10 cellular contexts compared by ENCODE assay signal in genomic region chr11:12236744-12237101, GRCh38.
DNase-seq lines count a peak whose midpoint lies in the region; ATAC-seq and TF ChIP-seq lines count a peak whose summit lies in the region.
"Had no signal": no experiment of that assay in that cellular context is flagged by ENCODE, and none has a peak within 500 bp of the region (broad histone marks: within the 10 kb centered on the region; RNA-seq: fewer than 3 reads in every experiment).

No MANE protein-coding gene starts in this region.

- no peak for ATAC-seq in T-helper 17 cell
- ATAC-seq in gastroesophageal sphincter, result no peak
- no peak for ATAC-seq in activated CD4-positive, CD25-positive, alpha-beta regulatory T cell treated with anti-CD3 and anti-CD28 coated beads, Interleukin-2, amount 50 U/mL, for 24 hours
- no peak for ATAC-seq in GM21576 (IDR thresholded peaks at IDR 0.05; ENCODE audit: unreplicated experiment)

- intact Hi-C loops in stomach (cut with DNase I; ENCODE audit: low total_unique reads), result no loop called here

- peaks cover 47% of the 10 kb centered on the region for H3K4me1 Mint-ChIP-seq in activated T-cell treated with anti-CD3 and anti-CD28 coated beads, Interleukin-2, amount 50 U/mL, for 24 hours (ENCODE audit: low read depth)
- peaks cover 32% of the 10 kb centered on the region for H3K4me1 Mint-ChIP-seq in T-helper 17 cell

- TF ChIP-seq CTCF in gastroesophageal sphincter (IDR thresholded peaks at IDR 0.05), result peak in 1 of 4 experiments; percentile 2
- peak in 1 of 7 experiments; percentile 5 for TF ChIP-seq CTCF in stomach (IDR thresholded peaks at IDR 0.05)

- H3K27ac Mint-ChIP-seq in activated T-cell treated with anti-CD3 and anti-CD28 coated beads, Interleukin-2, amount 50 U/mL, for 24 hours, result peak overlapping the region; percentile 96
- H3K27ac Mint-ChIP-seq in T-helper 17 cell, result peak overlapping the region; percentile 90

- no peak for TF ChIP-seq POLR2A in gastroesophageal sphincter (IDR thresholded peaks at IDR 0.05)
- TF ChIP-seq POLR2A in stomach (IDR thresholded peaks at IDR 0.05), result no peak

- H3K9me3 Mint-ChIP-seq in activated T-cell treated with anti-CD3 and anti-CD28 coated beads, Interleukin-2, amount 50 U/mL, for 24 hours, result no peaks in the 10 kb centered on the region

- H3K27me3 Mint-ChIP-seq in activated T-cell treated with anti-CD3 and anti-CD28 coated beads, Interleukin-2, amount 50 U/mL, for 24 hours, result no peaks in the 10 kb centered on the region
- H3K27me3 Mint-ChIP-seq in T-helper 17 cell, result no peaks in the 10 kb centered on the region

- TF ChIP-seq EP300 in gastroesophageal sphincter (IDR thresholded peaks at IDR 0.05) (no peak), stomach (IDR thresholded peaks at IDR 0.05) (no peak)

- no peak for DNase-seq in activated T-cell treated with anti-CD3 and anti-CD28 coated beads, Interleukin-2, amount 50 U/mL, for 24 hours
- DNase-seq in activated T-cell treated with anti-CD3 and anti-CD28 coated beads for 4 hours (no peak), T-helper 17 cell (no peak), stomach (no peak), NCI-H2107 (lab: John Stamatoyannopoulos, UW) (no peak)

- H3K27ac ChIP-seq in gastroesophageal sphincter (peak overlapping the region; percentile 82 to 94 (median 90)), stomach (peak overlapping the region in 4 of 5 donors; percentile 79 to 91 (median 82))

- H3K36me3 Mint-ChIP-seq in activated T-cell treated with anti-CD3 and anti-CD28 coated beads, Interleukin-2, amount 50 U/mL, for 24 hours (ENCODE audit: low read depth), result peaks cover 94% of the 10 kb centered on the region
- peaks cover 3% of the 10 kb centered on the region for H3K36me3 Mint-ChIP-seq in T-helper 17 cell (ENCODE audit: low read depth)

- H3K9me3 ChIP-seq in T-helper 17 cell (ENCODE audit: control insufficient read depth, low read length, poor library complexity, severe bottlenecking) (no peaks in the 10 kb centered on the region), gastroesophageal sphincter (no peaks in the 10 kb centered on the region), stomach (no peaks in the 10 kb centered on the region)
- H3K9me3 ChIP-seq: tibial nerve had no signal

- no peaks in the 10 kb centered on the region for H3K27me3 ChIP-seq in gastroesophageal sphincter
- no peaks in the 10 kb centered on the region for H3K27me3 ChIP-seq in stomach
- H3K27me3 ChIP-seq: tibial nerve had no signal

- H3K4me3 Mint-ChIP-seq in activated T-cell treated with anti-CD3 and anti-CD28 coated beads, Interleukin-2, amount 50 U/mL, for 24 hours, result peak overlapping the region; percentile 57
- no peak overlapping the region for H3K4me3 Mint-ChIP-seq in T-helper 17 cell

- H3K4me1 ChIP-seq in gastroesophageal sphincter, result peaks cover 9 to 89% (median 26%) of the 10 kb centered on the region in 3 donors
- H3K4me1 ChIP-seq in stomach, result peaks cover 57 to 100% (median 87%) of the 10 kb centered on the region in 4 donors

- H3K4me3 ChIP-seq in gastroesophageal sphincter, result no peak overlapping the region
- H3K4me3 ChIP-seq in stomach, result no peak overlapping the region
- H3K4me3 ChIP-seq: lung, tibial nerve had no signal

- 60 to 74% methylated on average over 3 to 5 of the region's 5 CpGs for WGBS in gastroesophageal sphincter (ENCODE audit: low coverage in 1 of 2), 2 donors
- WGBS in stomach, 5 donors, result 63 to 68% (median 66%) methylated on average over 5 of the region's 5 CpGs

- H3K36me3 ChIP-seq in gastroesophageal sphincter, result peaks cover 0 to 35% of the 10 kb centered on the region in 2 donors
- peaks cover 10 to 51% (median 25%) of the 10 kb centered on the region in 4 donors for H3K36me3 ChIP-seq in stomach
